Comparison of ENCODE assay signal across 9 cellular contexts in the genomic region with DNA sequence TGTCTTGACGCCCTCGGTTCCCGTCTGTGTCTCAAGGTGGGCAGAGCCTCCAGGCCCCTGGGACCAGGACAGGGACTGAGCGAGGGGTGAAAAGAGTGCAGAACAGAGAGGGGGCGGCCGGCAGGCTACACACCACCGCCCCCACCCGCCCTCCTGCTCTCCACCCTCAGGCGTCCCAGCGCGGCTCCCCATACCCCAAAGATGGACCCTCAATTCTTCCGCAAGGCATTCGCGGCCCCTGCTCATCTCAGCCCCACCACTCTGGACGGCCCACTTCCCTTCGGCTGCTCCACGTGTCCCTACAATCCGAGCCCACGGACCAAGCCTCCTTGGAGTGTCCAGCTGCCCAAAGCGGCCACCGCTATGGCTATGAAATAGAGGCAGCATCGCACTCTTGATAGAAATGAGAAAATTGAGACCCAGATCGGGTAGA. TPM values are rescaled to one million over a fixed set of nuclear protein-coding genes. Genes with fewer than 3 reads are reported as not detected.
DNase-seq lines count a peak whose midpoint lies in the region; ATAC-seq lines count a peak whose summit lies in the region.
"Had no signal": no experiment of that assay in that cellular context is flagged by ENCODE, and none has a peak within 500 bp of the region (broad histone marks: within the 10 kb centered on the region; RNA-seq: fewer than 3 reads in every experiment).

No MANE protein-coding gene starts in this region.

- peak overlapping the region in 2 of 5 donors; percentile 53 to 64 for H3K9ac ChIP-seq in subcutaneous abdominal adipose tissue (ENCODE audit: low read length in 5 of 5)

- intact Hi-C loops in activated CD4-positive, alpha-beta T cell treated with anti-CD3 and anti-CD28 coated beads, Interleukin-2, amount 10 ng/mL, durations not matched to agents 24 days and 14 days (cut with micrococcal nuclease): loop anchor here (5.0 kb wide), 1 partner anchor 236 kb away; a partner anchor contains a TSS

- no peaks in the 10 kb centered on the region for H3K36me3 ChIP-seq in subcutaneous abdominal adipose tissue (ENCODE audit: control insufficient read depth in 5 of 5, insufficient read depth in 5 of 5, low read length in 5 of 5)

- no peak for DNase-seq in activated CD4-positive, alpha-beta T cell treated with anti-CD3 and anti-CD28 coated beads, Interleukin-2, amount 10 ng/mL, durations not matched to agents 24 days and 14 days
- DNase-seq in activated CD4-positive, alpha-beta T cell treated with anti-CD3 and anti-CD28 coated beads, Interleukin-2, amount 50 U/mL, for 1 hour: no peak
- DNase-seq in immature natural killer cell: no peak
- no peak for DNase-seq in NCI-H446 (lab: John Stamatoyannopoulos, UW)
- DNase-seq in H4 (ENCODE audit: low spot score): no peak
- no peak for DNase-seq in HCEC 1CT
- DNase-seq: NCI-H510A had no signal

- no peaks in the 10 kb centered on the region for H3K9me3 ChIP-seq in subcutaneous abdominal adipose tissue (ENCODE audit: control insufficient read depth in 5 of 5, low read length in 5 of 5)

- ATAC-seq in activated T-helper 17 cell treated with anti-CD3 and anti-CD28 coated beads, Interleukin-2, amount 50 U/mL, for 72 hours (replicated peaks): no peak

- no peaks in the 10 kb centered on the region for H3K27me3 Mint-ChIP-seq in activated CD4-positive, alpha-beta T cell treated with anti-CD3 and anti-CD28 coated beads, Interleukin-2, amount 10 ng/mL, durations not matched to agents 24 days and 14 days
- no peaks in the 10 kb centered on the region for H3K27me3 Mint-ChIP-seq in activated T-helper 17 cell treated with anti-CD3 and anti-CD28 coated beads, Interleukin-2, amount 50 U/mL, for 72 hours
- peaks cover 7 to 29% (median 10%) of the 10 kb centered on the region in 3 donors for H3K27me3 Mint-ChIP-seq in immature natural killer cell (ENCODE audit: low read depth in 3 of 3)

- H3K4me1 ChIP-seq in subcutaneous abdominal adipose tissue (ENCODE audit: control insufficient read depth in 5 of 5, insufficient read depth in 5 of 5, low read length in 5 of 5): peaks cover 0 to 69% (median 56%) of the 10 kb centered on the region in 5 donors

- H3K27me3 ChIP-seq in subcutaneous abdominal adipose tissue (ENCODE audit: control insufficient read depth in 5 of 5, insufficient read depth in 4 of 5, low read length in 5 of 5): peaks cover 0 to 12% (median 3%) of the 10 kb centered on the region in 5 donors

- peak overlapping the region; percentile 88 for H3K4me3 Mint-ChIP-seq in activated CD4-positive, alpha-beta T cell treated with anti-CD3 and anti-CD28 coated beads, Interleukin-2, amount 10 ng/mL, durations not matched to agents 24 days and 14 days
- peak overlapping the region; percentile 91 for H3K4me3 Mint-ChIP-seq in activated T-helper 17 cell treated with anti-CD3 and anti-CD28 coated beads, Interleukin-2, amount 50 U/mL, for 72 hours
- H3K4me3 Mint-ChIP-seq in immature natural killer cell: peak overlapping the region; percentile 89 to 94 (median 91)

- peak overlapping the region; percentile 91 for H3K27ac Mint-ChIP-seq in activated CD4-positive, alpha-beta T cell treated with anti-CD3 and anti-CD28 coated beads, Interleukin-2, amount 10 ng/mL, durations not matched to agents 24 days and 14 days
- H3K27ac Mint-ChIP-seq in activated T-helper 17 cell treated with anti-CD3 and anti-CD28 coated beads, Interleukin-2, amount 50 U/mL, for 72 hours: peak overlapping the region; percentile 94
- peak overlapping the region; percentile 80 to 96 (median 87) for H3K27ac Mint-ChIP-seq in immature natural killer cell

- peak overlapping the region in 4 of 5 donors; percentile 51 to 75 (median 62) for H3K4me3 ChIP-seq in subcutaneous abdominal adipose tissue (ENCODE audit: low read depth in 1 of 5, low read length in 5 of 5)

- peaks cover 3% of the 10 kb centered on the region for H3K36me3 Mint-ChIP-seq in activated CD4-positive, alpha-beta T cell treated with anti-CD3 and anti-CD28 coated beads, Interleukin-2, amount 10 ng/mL, durations not matched to agents 24 days and 14 days (ENCODE audit: low read depth)
- H3K36me3 Mint-ChIP-seq in activated T-helper 17 cell treated with anti-CD3 and anti-CD28 coated beads, Interleukin-2, amount 50 U/mL, for 72 hours (ENCODE audit: low read depth): peaks cover 6% of the 10 kb centered on the region
- no peaks in the 10 kb centered on the region for H3K36me3 Mint-ChIP-seq in immature natural killer cell

- H3K27ac ChIP-seq in subcutaneous abdominal adipose tissue (ENCODE audit: low read depth, low read length): no peak overlapping the region

- H3K9me3 Mint-ChIP-seq in activated CD4-positive, alpha-beta T cell treated with anti-CD3 and anti-CD28 coated beads, Interleukin-2, amount 10 ng/mL, durations not matched to agents 24 days and 14 days: no peaks in the 10 kb centered on the region
- no peaks in the 10 kb centered on the region for H3K9me3 Mint-ChIP-seq in activated T-helper 17 cell treated with anti-CD3 and anti-CD28 coated beads, Interleukin-2, amount 50 U/mL, for 72 hours
- peaks cover 0 to 2% (median 0%) of the 10 kb centered on the region in 6 donors for H3K9me3 Mint-ChIP-seq in immature natural killer cell

- peaks cover 20% of the 10 kb centered on the region for H3K4me1 Mint-ChIP-seq in activated CD4-positive, alpha-beta T cell treated with anti-CD3 and anti-CD28 coated beads, Interleukin-2, amount 10 ng/mL, durations not matched to agents 24 days and 14 days
- H3K4me1 Mint-ChIP-seq in activated T-helper 17 cell treated with anti-CD3 and anti-CD28 coated beads, Interleukin-2, amount 50 U/mL, for 72 hours: no peaks in the 10 kb centered on the region
- H3K4me1 Mint-ChIP-seq in immature natural killer cell: peaks cover 17 to 32% of the 10 kb centered on the region in 2 donors

RNA-seq across cellular contexts. Expression of a gene that starts 1.8 kb away (rescaled TPM):
- total RNA-seq in activated CD4-positive, alpha-beta T cell treated with anti-CD3 and anti-CD28 coated beads, Interleukin-2, amount 10 ng/mL, durations not matched to agents 24 days and 14 days: 37.0 and 38.1 TPM in 2 replicates
- 10 to 100 TPM; 16.3 to 32.9 TPM for total RNA-seq in activated T-helper 17 cell treated with anti-CD3 and anti-CD28 coated beads, Interleukin-2, amount 50 U/mL, for 72 hours
- under 1 TPM; 0.12 to 0.55 (median 0.49) TPM for polyA plus RNA-seq in immature natural killer cell
- total RNA-seq in H4 (2014; rRNA removed; shearing (Covaris generic)): 1.8 and 4.6 TPM in 2 replicates

RNA-seq across cellular contexts. Expression of a gene that starts 13.3 kb away (rescaled TPM):
- 56.3 and 61.4 TPM in 2 replicates for total RNA-seq in activated CD4-positive, alpha-beta T cell treated with anti-CD3 and anti-CD28 coated beads, Interleukin-2, amount 10 ng/mL, durations not matched to agents 24 days and 14 days
- total RNA-seq in activated T-helper 17 cell treated with anti-CD3 and anti-CD28 coated beads, Interleukin-2, amount 50 U/mL, for 72 hours: 10 to 100 TPM; 39.7 to 50.0 TPM
- polyA plus RNA-seq in immature natural killer cell: 10 to 100 TPM in 1 of 3 donors, 1 to 10 TPM in 1, under 1 TPM in 1; 0.63 to 13.0 (median 4.5) TPM
- total RNA-seq in H4 (2014; rRNA removed; shearing (Covaris generic)): 2.3 and 4.2 TPM in 2 replicates

RNA-seq across cellular contexts. Expression of a gene that starts 23.7 kb away (rescaled TPM):
- 104 and 107 TPM in 2 replicates for total RNA-seq in activated CD4-positive, alpha-beta T cell treated with anti-CD3 and anti-CD28 coated beads, Interleukin-2, amount 10 ng/mL, durations not matched to agents 24 days and 14 days
- 100 to 1,000 TPM in 1 of 2 donors, 10 to 100 TPM in 1; 84.4 to 109 TPM for total RNA-seq in activated T-helper 17 cell treated with anti-CD3 and anti-CD28 coated beads, Interleukin-2, amount 50 U/mL, for 72 hours
- 100 to 1,000 TPM; 652 to 783 (median 741) TPM for polyA plus RNA-seq in immature natural killer cell
- total RNA-seq in H4 (2014; rRNA removed; shearing (Covaris generic)): 20.2 and 40.6 TPM in 2 replicates

RNA-seq across cellular contexts. Expression of a gene that starts 43.6 kb away (rescaled TPM):
- total RNA-seq in activated CD4-positive, alpha-beta T cell treated with anti-CD3 and anti-CD28 coated beads, Interleukin-2, amount 10 ng/mL, durations not matched to agents 24 days and 14 days: 8.8 and 10.6 TPM in 2 replicates
- total RNA-seq in activated T-helper 17 cell treated with anti-CD3 and anti-CD28 coated beads, Interleukin-2, amount 50 U/mL, for 72 hours: 10 to 100 TPM; 11.6 to 12.2 TPM
- polyA plus RNA-seq in immature natural killer cell: 10 to 100 TPM in 1 of 3 donors, 1 to 10 TPM in 2; 2.1 to 10.0 (median 4.3) TPM
- 0.93 and 1.0 TPM in 2 replicates for total RNA-seq in H4 (2014; rRNA removed; shearing (Covaris generic))

RNA-seq across cellular contexts. Expression of a gene that starts 43.6 kb away (rescaled TPM):
- total RNA-seq in activated CD4-positive, alpha-beta T cell treated with anti-CD3 and anti-CD28 coated beads, Interleukin-2, amount 10 ng/mL, durations not matched to agents 24 days and 14 days: 39.2 and 42.4 TPM in 2 replicates
- total RNA-seq in activated T-helper 17 cell treated with anti-CD3 and anti-CD28 coated beads, Interleukin-2, amount 50 U/mL, for 72 hours: 10 to 100 TPM; 31.7 to 36.4 TPM
- polyA plus RNA-seq in immature natural killer cell: 10 to 100 TPM in 2 of 3 donors, 1 to 10 TPM in 1; 7.6 to 31.9 (median 22.6) TPM
- 66.3 and 68.3 TPM in 2 replicates for total RNA-seq in H4 (2014; rRNA removed; shearing (Covaris generic))
